Comparison of ENCODE assay signal across 9 cellular contexts in the genomic region with DNA sequence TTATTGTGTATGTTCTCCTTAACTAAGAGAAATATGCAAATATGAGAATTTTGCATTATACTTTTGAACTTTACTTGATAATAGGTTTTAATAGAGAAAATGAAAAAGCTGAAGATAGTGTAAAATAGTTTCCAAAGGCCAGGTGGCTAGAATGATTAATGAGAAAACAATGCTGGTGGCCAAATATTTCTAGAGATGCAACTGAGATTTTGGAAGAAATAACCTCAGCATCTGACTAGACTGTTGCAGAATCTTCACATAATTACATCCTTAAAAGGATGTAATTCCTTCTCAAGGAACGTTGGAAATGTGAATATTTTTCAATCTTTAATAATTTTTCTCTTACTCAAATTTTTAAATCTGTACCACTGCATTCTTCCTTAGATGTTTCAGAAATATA.
"Had no signal": no experiment of that assay in that cellular context is flagged by ENCODE, and none has a peak within 500 bp of the region (broad histone marks: within the 10 kb centered on the region; RNA-seq: fewer than 3 reads in every experiment).

No MANE protein-coding gene starts in this region.

- H3K27ac ChIP-seq: HL-60, KMS-11 had no signal

- DNase-seq: IMR-90, Karpas-422, KBM-7, KG1 had no signal

- H3K36me3 Mint-ChIP-seq: IgD-negative memory B cell had no signal

- H3K27me3 Mint-ChIP-seq: IgD-negative memory B cell had no signal

- H3K4me3 Mint-ChIP-seq: IgD-negative memory B cell had no signal

- H3K27ac Mint-ChIP-seq: IgD-negative memory B cell had no signal

- H3K4me3 ChIP-seq: K562 had no signal

- ATAC-seq: HepG2, K562 had no signal

- H3K4me1 Mint-ChIP-seq: IgD-negative memory B cell had no signal
